In genomic region chr17:74842146-74842598, GRCh38 we compare ENCODE assay signal across 7 cellular contexts. TPM values are rescaled to one million over a fixed set of nuclear protein-coding genes. Genes with fewer than 3 reads are reported as not detected.
A peak's percentile ranks its signal among the peaks of the same experiment; 100 is the strongest.
DNase-seq lines count a peak whose midpoint lies in the region; TF ChIP-seq lines count a peak whose summit lies in the region.

No MANE protein-coding gene starts in this region.

- H3K27me3 Mint-ChIP-seq in HFFc6 (ENCODE audit: insufficient read depth) = peaks cover 4% of the 10 kb centered on the region; the same call in 1 of the 2 replicates

- H3K4me1 ChIP-seq in SK-N-SH (ENCODE audit: control insufficient read depth in 1 of 2, insufficient read depth in 2 of 2, low read depth in 1 of 2, low read length in 1 of 2) (peaks cover 0 to 16% of the 10 kb centered on the region in 2 experiments; a peak in 1 of 4 replicates), iPS DF 6.9 (ENCODE audit: control insufficient read depth, insufficient read depth, low read length) (peaks cover 3% of the 10 kb centered on the region), smooth muscle cell (ENCODE audit: low read depth) (no peaks in the 10 kb centered on the region)

- H3F3A ChIP-seq in SK-N-SH (replicated peaks; ENCODE audit: insufficient read depth) (no peaks in the 10 kb centered on the region), smooth muscle cell (ENCODE audit: low read depth) (no peaks in the 10 kb centered on the region)

- DNase-seq in HFF-Myc (ENCODE audit: extremely low read depth, low read depth) = no peak
- DNase-seq in SK-N-SH = peak; percentile 66
- DNase-seq in iPS DF 6.9 (ENCODE audit: low read depth, low spot score) = no peak
- DNase-seq in smooth muscle cell (lab: John Stamatoyannopoulos, UW; ENCODE audit: unreplicated experiment) = no peak
- DNase-seq in HFFc6 = no peak
- no peak for DNase-seq in MV-4-11 (lab: John Stamatoyannopoulos, UW)
- no peak for DNase-seq in CD1c-positive myeloid dendritic cell (ENCODE audit: extremely low spot score)

- no peaks in the 10 kb centered on the region for H4K20me1 ChIP-seq in SK-N-SH (ENCODE audit: insufficient read depth)
- no peaks in the 10 kb centered on the region for H4K20me1 ChIP-seq in smooth muscle cell (ENCODE audit: low read depth)

- H3K36me3 Mint-ChIP-seq in HFFc6 (ENCODE audit: low read depth) = no peaks in the 10 kb centered on the region

- WGBS in SK-N-SH (ENCODE audit: low lambda C conversion rate) = 54% methylated on average over 8 of the region's 8 CpGs
- no CpG with 5 or more reads among the region's 8 CpGs for WGBS in iPS DF 6.9 (ENCODE audit: insufficient coverage, insufficient read length)
- WGBS in smooth muscle cell (ENCODE audit: low lambda C conversion rate) = 62% methylated on average over 8 of the region's 8 CpGs

- no peak overlapping the region for H3K4me3 ChIP-seq in HFF-Myc (replicated peaks; ENCODE audit: low read depth, low read length)
- H3K4me3 ChIP-seq in SK-N-SH (ENCODE audit: low read depth in 2 of 2, low read length in 1 of 2) = peak overlapping the region; percentile 50 to 51; a peak in 3 of 4 replicates
- H3K4me3 ChIP-seq in iPS DF 6.9 (ENCODE audit: low read length) = peak overlapping the region; percentile 60; the same call in 1 of the 2 replicates
- peak overlapping the region; percentile 48 for H3K4me3 ChIP-seq in smooth muscle cell

- peak overlapping the region; percentile 63; the same call in 1 of the 2 replicates for H3K4me2 ChIP-seq in SK-N-SH
- H3K4me2 ChIP-seq in smooth muscle cell = peak overlapping the region; percentile 83

- H3K9ac ChIP-seq in SK-N-SH = no peak overlapping the region
- H3K9ac ChIP-seq in smooth muscle cell (ENCODE audit: low read depth) = no peak overlapping the region

- H3K36me3 ChIP-seq in SK-N-SH (replicated peaks in 1 of 2; ENCODE audit: control insufficient read depth in 1 of 2, insufficient read depth in 2 of 2, low read length in 1 of 2) = peaks cover 0 to 4% of the 10 kb centered on the region in 2 experiments
- H3K36me3 ChIP-seq in iPS DF 6.9 (ENCODE audit: control insufficient read depth, insufficient read depth, low read length) = no peaks in the 10 kb centered on the region
- no peaks in the 10 kb centered on the region for H3K36me3 ChIP-seq in smooth muscle cell (ENCODE audit: low read depth)

- TF ChIP-seq CTCF in HFF-Myc (IDR thresholded peaks at IDR 0.05; ENCODE audit: low read depth, low read length, missing control alignments) (peak; percentile 4), SK-N-SH (IDR thresholded peaks at IDR 0.05) (no peak; the same call in 1 of the 2 replicates), smooth muscle cell (IDR thresholded peaks at IDR 0.05; ENCODE audit: borderline replicate concordance, insufficient read depth, poor library complexity, severe bottlenecking) (no peak), HFFc6 (IDR thresholded peaks at IDR 0.05) (no peak)

- H3K27me3 ChIP-seq in SK-N-SH (ENCODE audit: insufficient read depth) = no peaks in the 10 kb centered on the region
- peaks cover 13% of the 10 kb centered on the region for H3K27me3 ChIP-seq in iPS DF 6.9 (ENCODE audit: control insufficient read depth, insufficient read depth, low read length)
- H3K27me3 ChIP-seq in smooth muscle cell (ENCODE audit: low read depth) = peaks cover 26% of the 10 kb centered on the region

- no peak overlapping the region for H3K27ac Mint-ChIP-seq in HFFc6

- H3K79me2 ChIP-seq in SK-N-SH (ENCODE audit: insufficient read depth) (no peaks in the 10 kb centered on the region), smooth muscle cell (ENCODE audit: low read depth) (no peaks in the 10 kb centered on the region)

- H3K9me3 Mint-ChIP-seq in HFFc6 = no peaks in the 10 kb centered on the region

- no peaks in the 10 kb centered on the region for H3K9me2 ChIP-seq in SK-N-SH

- H3K9me3 ChIP-seq in SK-N-SH = no peaks in the 10 kb centered on the region
- H3K9me3 ChIP-seq in iPS DF 6.9 (ENCODE audit: control insufficient read depth, insufficient read depth, low read length) = no peaks in the 10 kb centered on the region
- H3K9me3 ChIP-seq in smooth muscle cell (replicated peaks; ENCODE audit: low read depth) = no peaks in the 10 kb centered on the region

- H3K27ac ChIP-seq in SK-N-SH (ENCODE audit: low read depth in 2 of 2, low read length in 1 of 2) (no peak overlapping the region), iPS DF 6.9 (ENCODE audit: low read length) (no peak overlapping the region), smooth muscle cell (ENCODE audit: low read depth) (no peak overlapping the region)

- CTCF ChIA-PET in SK-N-SH (lab: Yijun Ruan, JAX) = interaction anchor here (1.0 to 98.1 kb wide), 7 partner anchors 18 to 119 kb away, joined by 3 to 3869 read pairs (median 9); partner anchors contain the start of genes FDXR, GRIN2C, NAT9 and OTOP2

- H2AFZ ChIP-seq in SK-N-SH (ENCODE audit: low read depth) (peak overlapping the region; percentile 79; the same call in 1 of the 2 replicates), smooth muscle cell (ENCODE audit: low read depth) (no peak overlapping the region)

- H3K4me1 Mint-ChIP-seq in HFFc6 (ENCODE audit: low read depth) = peaks cover 15% of the 10 kb centered on the region

- H3K4me3 Mint-ChIP-seq in HFFc6 = no peak overlapping the region

- no peak for TF ChIP-seq RAD21 in SK-N-SH (IDR thresholded peaks at IDR 0.05; ENCODE audit: low read length)

- POLR2A ChIA-PET in SK-N-SH (lab: Yijun Ruan, JAX) = interaction anchor here (1.2 to 2.2 kb wide), 4 partner anchors 14 to 170 kb away, joined by 3 to 9 read pairs (median 7); partner anchors contain the start of gene FDXR

- TF ChIP-seq EP300 in SK-N-SH (IDR thresholded peaks at IDR 0.05; ENCODE audit: borderline replicate concordance in 1 of 2, low read depth in 1 of 2, low read length in 1 of 2) = no peak

TF ChIP-seq in SK-N-SH, 30 proteins besides CTCF, POLR2A, EP300 and RAD21:
- TF ChIP-seq NFIC (IDR thresholded peaks at IDR 0.05; ENCODE audit: borderline replicate concordance) = no peak
- TF ChIP-seq RFX5 (IDR thresholded peaks at IDR 0.05; ENCODE audit: low read length) = peak; percentile 81

RNA-seq across cellular contexts. Expression of gene GRIN2C, which starts 17.5 kb away (rescaled TPM):
- polyA plus RNA-seq in SK-N-SH (2012; rRNA removed) = 0.39 and 0.45 TPM in 2 replicates
- polyA plus RNA-seq in SK-N-SH (2012; cell fraction: cytosol; rRNA removed) = 0.05 and 0.08 TPM in 2 replicates
- polyA plus RNA-seq in SK-N-SH (2012; cell fraction: nucleus; rRNA removed) = 4.1 and 9.2 TPM in 2 replicates
- total RNA-seq in smooth muscle cell = 0.13 TPM in 2 replicates
- polyA plus RNA-seq in smooth muscle cell = 0.30 and 0.32 TPM in 2 replicates
- total RNA-seq in HFFc6 (2021; fragmentation: NEBNext Ultra II Directional; extraction: Animal tissue kit (Norgen Biotek cat#: 25700)) = under 1 TPM in 2 of 6 experiments, not detected in 4; 0.05 to 0.07 TPM

RNA-seq across cellular contexts. Expression of gene FDXR, which starts 30.6 kb away (rescaled TPM):
- 86.7 and 89.5 TPM in 2 replicates for polyA plus RNA-seq in SK-N-SH (2012; rRNA removed)
- polyA plus RNA-seq in SK-N-SH (2012; cell fraction: cytosol; rRNA removed) = 38.8 and 57.6 TPM in 2 replicates
- polyA plus RNA-seq in SK-N-SH (2012; cell fraction: nucleus; rRNA removed) = 126 and 203 TPM in 2 replicates
- 5.6 and 10.4 TPM in 2 replicates for total RNA-seq in smooth muscle cell
- 18.7 and 22.1 TPM in 2 replicates for polyA plus RNA-seq in smooth muscle cell
- 10 to 100 TPM; 25.5 to 35.5 (median 33.9) TPM for total RNA-seq in HFFc6 (2021; fragmentation: NEBNext Ultra II Directional; extraction: Animal tissue kit (Norgen Biotek cat#: 25700))

RNA-seq across cellular contexts. Expression of gene FADS6, which starts 51.3 kb away (rescaled TPM):
- not detected in 2 replicates for polyA plus RNA-seq in SK-N-SH (2012; rRNA removed)
- not detected in 2 replicates for polyA plus RNA-seq in SK-N-SH (2012; cell fraction: cytosol; rRNA removed)
- not detected in 2 replicates for polyA plus RNA-seq in SK-N-SH (2012; cell fraction: nucleus; rRNA removed)
- total RNA-seq in smooth muscle cell = 0.22 TPM in 1 of 2 replicates, not detected in the other
- not detected in 2 replicates for polyA plus RNA-seq in smooth muscle cell
- total RNA-seq in HFFc6 (2021; fragmentation: NEBNext Ultra II Directional; extraction: Animal tissue kit (Norgen Biotek cat#: 25700)) = not detected
